ENCODE assay signal across 8 cellular contexts in genomic region chr14:55071870-55072640, GRCh38. TPM values are rescaled to one million over a fixed set of nuclear protein-coding genes. Genes with fewer than 3 reads are reported as not detected.
DNase-seq lines count a peak whose midpoint lies in the region; ATAC-seq, FAIRE-seq and TF ChIP-seq lines count a peak whose summit lies in the region.

No MANE protein-coding gene starts in this region.

- H3K27me3 ChIP-seq in BLaER1 = no peaks in the 10 kb centered on the region
- no peaks in the 10 kb centered on the region for H3K27me3 ChIP-seq in pancreas

- peaks cover 19% of the 10 kb centered on the region for H3K36me3 ChIP-seq in BLaER1
- H3K36me3 ChIP-seq in pancreas = no peaks in the 10 kb centered on the region

- 0 out of 2 replicates have a peak, but pooled peaks cover 11% of the 10 kb centered on the region for H4K20me1 ChIP-seq in BLaER1

- intact Hi-C loops in pancreas (cut with DNase I) = no loop called here

- H3K4me3 ChIP-seq in BLaER1 (no peak overlapping the region), pancreas (no peak overlapping the region)

- 38 to 51% methylated on average over 10 of the region's 10 CpGs for WGBS in pancreas, 2 donors

- DNase-seq in activated CD4-positive, alpha-beta T cell treated with anti-CD3 and anti-CD28 coated beads, Interleukin-2, amount 50 U/mL, for 1 hour = peak; percentile 16
- DNase-seq in fibroblast of gingiva (ENCODE audit: low read depth) = peak; percentile 75
- no peak for DNase-seq in pancreas
- DNase-seq in NCI-H1048 (lab: John Stamatoyannopoulos, UW) = no peak
- DNase-seq in SIG-M5 (lab: John Stamatoyannopoulos, UW) = no peak

- H3K9me3 ChIP-seq in BLaER1 (no peaks in the 10 kb centered on the region), pancreas (no peaks in the 10 kb centered on the region)

- TF ChIP-seq CTCF in pancreas (IDR thresholded peaks at IDR 0.05) = no peak

- H3K27ac ChIP-seq in BLaER1 (no peak overlapping the region), pancreas (no peak overlapping the region)

- peak; percentile 46 for ATAC-seq in GM18870 (IDR thresholded peaks at IDR 0.05; ENCODE audit: unreplicated experiment)
- peak; percentile 56 for ATAC-seq in HG03159 (IDR thresholded peaks at IDR 0.05; ENCODE audit: unreplicated experiment)
- ATAC-seq in pancreas = peak in 3 of 4 donors; percentile 44 to 71 (median 56)

- H3K9ac ChIP-seq in BLaER1 = peak overlapping the region; percentile 23

- no peak for FAIRE-seq in pancreas (lab: Jason Lieb, UNC)

- peaks cover 34% of the 10 kb centered on the region for H3K4me1 ChIP-seq in BLaER1
- H3K4me1 ChIP-seq in pancreas = no peaks in the 10 kb centered on the region

- peak overlapping the region; percentile 71 for H3K4me2 ChIP-seq in BLaER1

RNA-seq across cellular contexts. Expression of gene MAPK1IP1L, which starts 20.6 kb away (rescaled TPM):
- 10 to 100 TPM; 15.2 to 29.7 (median 23.1) TPM for total RNA-seq in pancreas
- polyA plus RNA-seq in pancreas = 10 to 100 TPM; 12.9 to 24.2 TPM

RNA-seq across cellular contexts. Expression of gene SOCS4, which starts 45.0 kb away (rescaled TPM):
- 10 to 100 TPM in 2 of 6 donors, 1 to 10 TPM in 4; 4.9 to 13.4 (median 6.5) TPM for total RNA-seq in pancreas
- polyA plus RNA-seq in pancreas = 1 to 10 TPM; 2.4 to 4.9 TPM

RNA-seq across cellular contexts. Expression of gene WDHD1, which starts 45.2 kb away (rescaled TPM):
- total RNA-seq in pancreas = 1 to 10 TPM in 4 of 6 donors, under 1 TPM in 2; 0.46 to 2.3 (median 1.2) TPM
- polyA plus RNA-seq in pancreas = under 1 TPM; 0.45 to 0.57 TPM

RNA-seq across cellular contexts. Expression of gene LGALS3, which starts 57.0 kb away (rescaled TPM):
- total RNA-seq in pancreas = 10 to 100 TPM; 22.6 to 77.8 (median 40.6) TPM
- polyA plus RNA-seq in pancreas = 10 to 100 TPM; 53.1 to 74.7 TPM

Comparison
In these comparisons a context has a peak if more than half of its experiments do, and no peak if none do; other contexts are left out.
1. DNase-seq: peak in activated CD4-positive, alpha-beta T cell treated with anti-CD3 and anti-CD28 coated beads, Interleukin-2, amount 50 U/mL, for 1 hour (single experiment) and fibroblast of gingiva (single experiment); none in pancreas (0 of 6), NCI-H1048 (single experiment) and SIG-M5 (single experiment).
2. Peak in every context shown above with its lines, with median percentiles within 50 percentile points of each other: ATAC-seq.